Comparison of ENCODE assay signal across 20 cellular contexts in genomic region chr10:104233817-104234216, GRCh38. TPM values are rescaled to one million over a fixed set of nuclear protein-coding genes. Genes with fewer than 3 reads are reported as not detected.
DNase-seq lines count a peak whose midpoint lies in the region; ATAC-seq and TF ChIP-seq lines count a peak whose summit lies in the region.
"Had no signal": no experiment of that assay in that cellular context is flagged by ENCODE, and none has a peak within 500 bp of the region (broad histone marks: within the 10 kb centered on the region; RNA-seq: fewer than 3 reads in every experiment).

No MANE protein-coding gene starts in this region.

- H3K4me3 ChIP-seq in right cardiac atrium (ENCODE audit: low read length), result no peak overlapping the region
- H3K4me3 ChIP-seq: gastrocnemius medialis, GM12878, left ventricle myocardium inferior, Peyer's patch, prostate gland, stomach had no signal

- intact Hi-C loops in activated CD4-positive, alpha-beta T cell treated with anti-CD3 and anti-CD28 coated beads, Interleukin-2, amount 10 ng/mL, durations not matched to agents 24 days and 14 days (cut with micrococcal nuclease), result loop anchor here (10.0 kb wide), 1 partner anchor 269 kb away; the partner anchor contains the start of gene SLK
- intact Hi-C loops in right cardiac atrium (cut with DNase I), result no loop called here

- TF ChIP-seq CTCF in nephron progenitor cell (IDR thresholded peaks at IDR 0.05), result no peak

- no peaks in the 10 kb centered on the region for H3K36me3 Mint-ChIP-seq in activated CD4-positive, alpha-beta T cell treated with anti-CD3 and anti-CD28 coated beads, Interleukin-2, amount 10 ng/mL, durations not matched to agents 24 days and 14 days (ENCODE audit: low read depth)
- H3K36me3 Mint-ChIP-seq in IgD-negative memory B cell, result peaks cover 2% of the 10 kb centered on the region
- H3K36me3 Mint-ChIP-seq in activated naive CD8-positive, alpha-beta T cell treated with anti-CD3 and anti-CD28 coated beads, Interleukin-2, amount 50 U/mL, for 24 hours (ENCODE audit: low read depth), result no peaks in the 10 kb centered on the region
- H3K36me3 Mint-ChIP-seq in nephron progenitor cell (ENCODE audit: low read depth), result peaks cover 4% of the 10 kb centered on the region

- WGBS in right cardiac atrium, result 79% methylated on average over 1 of the region's 1 CpG

- H3K27me3 Mint-ChIP-seq in activated CD4-positive, alpha-beta T cell treated with anti-CD3 and anti-CD28 coated beads, Interleukin-2, amount 10 ng/mL, durations not matched to agents 24 days and 14 days, result peaks cover 40% of the 10 kb centered on the region
- H3K27me3 Mint-ChIP-seq in IgD-negative memory B cell (peaks cover 14% of the 10 kb centered on the region), nephron progenitor cell (ENCODE audit: low read depth, poor library complexity) (peaks cover 28% of the 10 kb centered on the region)
- H3K27me3 Mint-ChIP-seq in activated naive CD8-positive, alpha-beta T cell treated with anti-CD3 and anti-CD28 coated beads, Interleukin-2, amount 50 U/mL, for 24 hours, result peaks cover 19% of the 10 kb centered on the region

- no peak overlapping the region for H3K27ac Mint-ChIP-seq in activated CD4-positive, alpha-beta T cell treated with anti-CD3 and anti-CD28 coated beads, Interleukin-2, amount 10 ng/mL, durations not matched to agents 24 days and 14 days
- H3K27ac Mint-ChIP-seq in IgD-negative memory B cell, result peak overlapping the region in 2 of 3 donors; percentile 15 to 77
- H3K27ac Mint-ChIP-seq in activated naive CD8-positive, alpha-beta T cell treated with anti-CD3 and anti-CD28 coated beads, Interleukin-2, amount 50 U/mL, for 24 hours, result no peak overlapping the region
- no peak overlapping the region for H3K27ac Mint-ChIP-seq in nephron progenitor cell

- no peak for ATAC-seq in activated naive CD8-positive, alpha-beta T cell treated with anti-CD3 and anti-CD28 coated beads, Interleukin-2, amount 50 U/mL, for 24 hours
- ATAC-seq in right cardiac atrium, result no peak
- ATAC-seq: gastrocnemius medialis, GM12878 had no signal

- DNase-seq in activated CD4-positive, alpha-beta T cell treated with anti-CD3 and anti-CD28 coated beads, Interleukin-2, amount 10 ng/mL, durations not matched to agents 24 days and 14 days, result no peak
- DNase-seq in activated CD4-positive, alpha-beta T cell treated with anti-CD3 and anti-CD28 coated beads for 48 hours, result no peak
- DNase-seq in activated naive CD8-positive, alpha-beta T cell treated with anti-CD3 and anti-CD28 coated beads, Interleukin-2, amount 50 U/mL, for 24 hours, result no peak
- DNase-seq in nephron progenitor cell (no peak), DMS153 (lab: John Stamatoyannopoulos, UW) (no peak), right cardiac atrium (no peak)
- DNase-seq in stimulated activated CD4-positive, alpha-beta T cell treated with anti-CD3 and anti-CD28 coated beads, Interleukin-4, amount 100 ng/mL, for 1 hour, result no peak
- DNase-seq: ACHN, anterior cingulate cortex, gastrocnemius medialis, left ventricle myocardium inferior, NCI-H1105 treated with DMSO at 0.1 percent for 48 hours, NCI-H2171, Peyer's patch, stomach had no signal

- no peaks in the 10 kb centered on the region for H3K27me3 ChIP-seq in right cardiac atrium (ENCODE audit: control insufficient read depth, insufficient read depth)
- H3K27me3 ChIP-seq: gastrocnemius medialis, Peyer's patch, stomach had no signal

- H3K9me3 ChIP-seq in right cardiac atrium (ENCODE audit: control insufficient read depth, low read length), result no peaks in the 10 kb centered on the region
- H3K9me3 ChIP-seq: gastrocnemius medialis, Peyer's patch, prostate gland had no signal

- no peak overlapping the region for H3K27ac ChIP-seq in right cardiac atrium (ENCODE audit: low read length)
- H3K27ac ChIP-seq: gastrocnemius medialis, KMS-11, left ventricle myocardium inferior, Peyer's patch, prostate gland, stomach, VCaP had no signal

- peak overlapping the region; percentile 63 for H3K4me3 Mint-ChIP-seq in activated CD4-positive, alpha-beta T cell treated with anti-CD3 and anti-CD28 coated beads, Interleukin-2, amount 10 ng/mL, durations not matched to agents 24 days and 14 days
- peak overlapping the region in 3 of 4 donors; percentile 36 to 87 (median 79) for H3K4me3 Mint-ChIP-seq in IgD-negative memory B cell
- H3K4me3 Mint-ChIP-seq in activated naive CD8-positive, alpha-beta T cell treated with anti-CD3 and anti-CD28 coated beads, Interleukin-2, amount 50 U/mL, for 24 hours, result peak overlapping the region; percentile 10
- peak overlapping the region; percentile 75 for H3K4me3 Mint-ChIP-seq in nephron progenitor cell

- H3K4me1 Mint-ChIP-seq in activated CD4-positive, alpha-beta T cell treated with anti-CD3 and anti-CD28 coated beads, Interleukin-2, amount 10 ng/mL, durations not matched to agents 24 days and 14 days, result peaks cover 8% of the 10 kb centered on the region
- H3K4me1 Mint-ChIP-seq in IgD-negative memory B cell (peaks cover 6 to 9% (median 8%) of the 10 kb centered on the region in 3 donors), nephron progenitor cell (peaks cover 11% of the 10 kb centered on the region)
- peaks cover 12% of the 10 kb centered on the region for H3K4me1 Mint-ChIP-seq in activated naive CD8-positive, alpha-beta T cell treated with anti-CD3 and anti-CD28 coated beads, Interleukin-2, amount 50 U/mL, for 24 hours

- H3K4me1 ChIP-seq in right cardiac atrium (ENCODE audit: control insufficient read depth, insufficient read depth, low read length), result no peaks in the 10 kb centered on the region
- H3K4me1 ChIP-seq: prostate gland had no signal

- peaks cover 9% of the 10 kb centered on the region for H3K9me3 Mint-ChIP-seq in activated CD4-positive, alpha-beta T cell treated with anti-CD3 and anti-CD28 coated beads, Interleukin-2, amount 10 ng/mL, durations not matched to agents 24 days and 14 days
- peaks cover 2 to 7% (median 5%) of the 10 kb centered on the region in 3 donors for H3K9me3 Mint-ChIP-seq in IgD-negative memory B cell
- H3K9me3 Mint-ChIP-seq in activated naive CD8-positive, alpha-beta T cell treated with anti-CD3 and anti-CD28 coated beads, Interleukin-2, amount 50 U/mL, for 24 hours, result peaks cover 5% of the 10 kb centered on the region
- peaks cover 33% of the 10 kb centered on the region for H3K9me3 Mint-ChIP-seq in nephron progenitor cell

RNA-seq across cellular contexts. Expression of gene CFAP43, which starts 1.7 kb away (rescaled TPM):
- not detected in 2 replicates for total RNA-seq in activated CD4-positive, alpha-beta T cell treated with anti-CD3 and anti-CD28 coated beads, Interleukin-2, amount 10 ng/mL, durations not matched to agents 24 days and 14 days
- polyA plus RNA-seq in IgD-negative memory B cell (not detected), right cardiac atrium (0.18 TPM)
- under 1 TPM; 0.09 to 0.35 (median 0.22) TPM for total RNA-seq in right cardiac atrium
- total RNA-seq: gastrocnemius medialis, left ventricle myocardium inferior had no signal

RNA-seq across cellular contexts. Expression of gene GSTO1, which starts 20.9 kb away (rescaled TPM):
- 136 and 140 TPM in 2 replicates for total RNA-seq in activated CD4-positive, alpha-beta T cell treated with anti-CD3 and anti-CD28 coated beads, Interleukin-2, amount 10 ng/mL, durations not matched to agents 24 days and 14 days
- 101 TPM for polyA plus RNA-seq in IgD-negative memory B cell
- total RNA-seq in right cardiac atrium, result 100 to 1,000 TPM; 164 to 220 (median 198) TPM
- 351 TPM for polyA plus RNA-seq in right cardiac atrium

RNA-seq across cellular contexts. Expression of gene GSTO2, which starts 35.2 kb away (rescaled TPM):
- total RNA-seq in activated CD4-positive, alpha-beta T cell treated with anti-CD3 and anti-CD28 coated beads, Interleukin-2, amount 10 ng/mL, durations not matched to agents 24 days and 14 days, result 0.77 and 1.3 TPM in 2 replicates
- polyA plus RNA-seq in IgD-negative memory B cell (0.90 TPM), right cardiac atrium (0.43 TPM)
- total RNA-seq in right cardiac atrium, result 1 to 10 TPM in 1 of 4 donors, under 1 TPM in 3; 0.37 to 1.1 (median 0.72) TPM

Comparison
In these comparisons a context has a peak if more than half of its experiments do, and no peak if none do; other contexts are left out.
1. H3K27ac Mint-ChIP-seq: peak in IgD-negative memory B cell (2 of 3); none in activated CD4-positive, alpha-beta T cell treated with anti-CD3 and anti-CD28 coated beads, Interleukin-2, amount 10 ng/mL, durations not matched to agents 24 days and 14 days (single experiment), activated naive CD8-positive, alpha-beta T cell treated with anti-CD3 and anti-CD28 coated beads, Interleukin-2, amount 50 U/mL, for 24 hours (single experiment) and nephron progenitor cell (single experiment).
2. H3K4me3 Mint-ChIP-seq: peak in every context shown above with its lines; median percentile 79 in IgD-negative memory B cell; 75 in nephron progenitor cell; 63 in activated CD4-positive, alpha-beta T cell treated with anti-CD3 and anti-CD28 coated beads, Interleukin-2, amount 10 ng/mL, durations not matched to agents 24 days and 14 days; 10 in activated naive CD8-positive, alpha-beta T cell treated with anti-CD3 and anti-CD28 coated beads, Interleukin-2, amount 50 U/mL, for 24 hours.